ENCODE assay signal across 1 cellular context in the genomic region with DNA sequence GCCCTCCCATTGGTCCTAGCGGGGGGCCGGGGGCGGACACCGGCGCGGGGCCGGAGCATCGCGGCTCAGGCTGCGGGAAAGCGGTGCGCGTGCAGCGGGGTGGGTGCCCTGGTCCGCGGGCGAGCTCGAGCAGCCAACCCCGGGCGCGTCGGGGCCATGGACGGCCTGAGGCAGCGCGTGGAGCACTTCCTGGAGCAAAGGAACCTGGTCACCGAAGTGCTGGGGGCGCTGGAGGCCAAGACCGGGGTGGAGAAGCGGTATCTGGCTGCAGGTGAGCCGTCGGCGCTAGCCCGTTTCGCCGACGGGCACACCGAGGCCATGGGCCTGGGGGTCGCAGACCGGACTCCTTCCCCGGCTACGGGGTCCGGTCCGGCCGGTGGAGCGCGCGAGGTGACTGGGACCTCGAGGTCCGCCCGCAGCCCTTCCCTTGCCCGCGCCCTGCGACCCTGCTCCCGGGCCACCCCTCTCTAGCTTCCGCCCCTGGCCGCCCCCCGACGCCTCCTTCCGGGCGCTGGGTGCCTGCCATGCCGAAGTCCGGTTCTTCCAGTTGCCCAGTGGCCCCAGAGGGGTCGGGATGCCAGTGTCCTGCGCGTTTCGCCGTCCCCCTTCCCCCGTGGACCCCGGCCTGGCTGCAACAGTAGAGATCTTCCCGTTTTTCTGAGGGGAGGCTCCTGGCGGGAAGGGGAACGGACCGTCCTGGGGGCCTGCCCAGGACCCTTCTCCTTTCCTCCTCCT.
TF ChIP-seq lines count a peak whose summit lies in the region.

Gene REEP6 (plus strand): TSS at position 68 of the 735 bp plus-strand sequence. CDS start 89 bp downstream, at position 157.

TF ChIP-seq in K562, 482 proteins besides CTCF, POLR2A, EP300 and RAD21 (continued from another document and continues in another):
- TF ChIP-seq HDAC6 (IDR thresholded peaks at IDR 0.05; ENCODE audit: low read depth, low read length) = no peak
- TF ChIP-seq HMG20A (CRISPR knock-in tag; conservative IDR thresholded peaks at IDR 0.05) = no peak
- no peak for TF ChIP-seq SIX5 (IDR thresholded peaks at IDR 0.05; ENCODE audit: borderline replicate concordance in 1 of 2, insufficient read depth in 1 of 2, low read depth in 1 of 2, low read length in 2 of 2)
- no peak for TF ChIP-seq ZKSCAN8 (CRISPR knock-in tag; IDR thresholded peaks at IDR 0.05)
- TF ChIP-seq ETS2 (tag; IDR thresholded peaks at IDR 0.05; ENCODE audit: borderline replicate concordance, poor library complexity, severe bottlenecking) = no peak
- TF ChIP-seq ZNF561 (CRISPR knock-in tag; conservative IDR thresholded peaks at IDR 0.05) = no peak
- TF ChIP-seq FOXK1 (CRISPR knock-in tag; IDR thresholded peaks at IDR 0.05; ENCODE audit: borderline replicate concordance) = no peak
- no peak for TF ChIP-seq RBM34 (IDR thresholded peaks at IDR 0.05; ENCODE audit: borderline replicate concordance, insufficient read depth, low read length)
- TF ChIP-seq ZBTB7A (IDR thresholded peaks at IDR 0.05; ENCODE audit: borderline replicate concordance, control insufficient read depth, low read depth, low read length) = no peak; the same call in 1 of the 2 replicates
- TF ChIP-seq KAT7 (CRISPR knock-in tag; IDR thresholded peaks at IDR 0.05; ENCODE audit: borderline replicate concordance) = no peak
- TF ChIP-seq KDM5B (IDR thresholded peaks at IDR 0.05; ENCODE audit: insufficient replicate concordance, low read depth, low read length) = no peak
- no peak for TF ChIP-seq ZNF717 (CRISPR knock-in tag; IDR thresholded peaks at IDR 0.05)
- TF ChIP-seq ZNF165 (CRISPR knock-in tag; IDR thresholded peaks at IDR 0.05; ENCODE audit: borderline replicate concordance) = no peak
- TF ChIP-seq, protein P1, sequence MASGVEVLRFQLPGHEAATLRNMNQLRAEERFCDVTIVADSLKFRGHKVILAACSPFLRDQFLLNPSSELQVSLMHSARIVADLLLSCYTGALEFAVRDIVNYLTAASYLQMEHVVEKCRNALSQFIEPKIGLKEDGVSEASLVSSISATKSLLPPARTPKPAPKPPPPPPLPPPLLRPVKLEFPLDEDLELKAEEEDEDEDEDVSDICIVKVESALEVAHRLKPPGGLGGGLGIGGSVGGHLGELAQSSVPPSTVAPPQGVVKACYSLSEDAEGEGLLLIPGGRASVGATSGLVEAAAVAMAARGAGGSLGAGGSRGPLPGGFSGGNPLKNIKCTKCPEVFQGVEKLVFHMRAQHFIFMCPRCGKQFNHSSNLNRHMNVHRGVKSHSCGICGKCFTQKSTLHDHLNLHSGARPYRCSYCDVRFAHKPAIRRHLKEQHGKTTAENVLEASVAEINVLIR (CRISPR knock-in tag; IDR thresholded peaks at IDR 0.05) = no peak
- TF ChIP-seq, protein P2, sequence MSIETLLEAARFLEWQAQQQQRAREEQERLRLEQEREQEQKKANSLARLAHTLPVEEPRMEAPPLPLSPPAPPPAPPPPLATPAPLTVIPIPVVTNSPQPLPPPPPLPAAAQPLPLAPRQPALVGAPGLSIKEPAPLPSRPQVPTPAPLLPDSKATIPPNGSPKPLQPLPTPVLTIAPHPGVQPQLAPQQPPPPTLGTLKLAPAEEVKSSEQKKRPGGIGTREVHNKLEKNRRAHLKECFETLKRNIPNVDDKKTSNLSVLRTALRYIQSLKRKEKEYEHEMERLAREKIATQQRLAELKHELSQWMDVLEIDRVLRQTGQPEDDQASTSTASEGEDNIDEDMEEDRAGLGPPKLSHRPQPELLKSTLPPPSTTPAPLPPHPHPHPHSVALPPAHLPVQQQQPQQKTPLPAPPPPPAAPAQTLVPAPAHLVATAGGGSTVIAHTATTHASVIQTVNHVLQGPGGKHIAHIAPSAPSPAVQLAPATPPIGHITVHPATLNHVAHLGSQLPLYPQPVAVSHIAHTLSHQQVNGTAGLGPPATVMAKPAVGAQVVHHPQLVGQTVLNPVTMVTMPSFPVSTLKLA (conservative IDR thresholded peaks at IDR 0.05) = peak in 1 of 2 experiments; percentile 70; a peak in 2 of 4 replicates
- peak; percentile 36 for TF ChIP-seq SMAD1 (IDR thresholded peaks at IDR 0.05; ENCODE audit: low read depth, low read length, partially characterized antibody)
- TF ChIP-seq EGR1 (conservative IDR thresholded peaks at IDR 0.05) = no peak; the same call in none of the 2 replicates
- no peak for TF ChIP-seq BDP1 (IDR thresholded peaks at IDR 0.05; ENCODE audit: insufficient read depth, insufficient read length)
- no peak for TF ChIP-seq CCAR2 (IDR thresholded peaks at IDR 0.05; ENCODE audit: low read depth, low read length)
- no peak for TF ChIP-seq CEBPB (tag; IDR thresholded peaks at IDR 0.05)
- TF ChIP-seq RBBP5 (IDR thresholded peaks at IDR 0.05; ENCODE audit: borderline replicate concordance, insufficient read depth, low read length, poor library complexity, severe bottlenecking) = peak; percentile 60
- no peak for TF ChIP-seq NCOA2 (IDR thresholded peaks at IDR 0.05; ENCODE audit: partially characterized antibody in 2 of 2)
- TF ChIP-seq DACH1 (IDR thresholded peaks at IDR 0.05; ENCODE audit: partially characterized antibody) = no peak
- no peak for TF ChIP-seq SLC30A9 (CRISPR knock-in tag; IDR thresholded peaks at IDR 0.05)
- no peak for TF ChIP-seq ELK1 (CRISPR knock-in tag; IDR thresholded peaks at IDR 0.05)
- TF ChIP-seq ZC3H8 (IDR thresholded peaks at IDR 0.05) = no peak
- TF ChIP-seq MTA1 (IDR thresholded peaks at IDR 0.05; ENCODE audit: borderline replicate concordance) = no peak
- peak in 1 of 2 experiments; percentile 19; a peak in 2 of 4 replicates for TF ChIP-seq KDM1A (IDR thresholded peaks at IDR 0.05)
- no peak for TF ChIP-seq ZBTB9 (CRISPR knock-in tag; IDR thresholded peaks at IDR 0.05)
- TF ChIP-seq GABPA (tag; conservative IDR thresholded peaks at IDR 0.05; ENCODE audit: low read depth) = peak; percentile 45
- TF ChIP-seq WHSC1 (IDR thresholded peaks at IDR 0.05; ENCODE audit: low read length) = no peak
- no peak for TF ChIP-seq PHTF2 (CRISPR knock-in tag; IDR thresholded peaks at IDR 0.05)
- TF ChIP-seq, protein P3, sequence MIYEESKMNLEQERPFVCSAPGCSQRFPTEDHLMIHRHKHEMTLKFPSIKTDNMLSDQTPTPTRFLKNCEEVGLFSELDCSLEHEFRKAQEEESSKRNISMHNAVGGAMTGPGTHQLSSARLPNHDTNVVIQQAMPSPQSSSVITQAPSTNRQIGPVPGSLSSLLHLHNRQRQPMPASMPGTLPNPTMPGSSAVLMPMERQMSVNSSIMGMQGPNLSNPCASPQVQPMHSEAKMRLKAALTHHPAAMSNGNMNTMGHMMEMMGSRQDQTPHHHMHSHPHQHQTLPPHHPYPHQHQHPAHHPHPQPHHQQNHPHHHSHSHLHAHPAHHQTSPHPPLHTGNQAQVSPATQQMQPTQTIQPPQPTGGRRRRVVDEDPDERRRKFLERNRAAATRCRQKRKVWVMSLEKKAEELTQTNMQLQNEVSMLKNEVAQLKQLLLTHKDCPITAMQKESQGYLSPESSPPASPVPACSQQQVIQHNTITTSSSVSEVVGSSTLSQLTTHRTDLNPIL (CRISPR knock-in tag; IDR thresholded peaks at IDR 0.05) = no peak
- 0 out of 2 replicates have a peak, but pooled peaks have one; percentile 42 for TF ChIP-seq TCF7 (IDR thresholded peaks at IDR 0.05; ENCODE audit: borderline replicate concordance)
- TF ChIP-seq, protein P4, sequence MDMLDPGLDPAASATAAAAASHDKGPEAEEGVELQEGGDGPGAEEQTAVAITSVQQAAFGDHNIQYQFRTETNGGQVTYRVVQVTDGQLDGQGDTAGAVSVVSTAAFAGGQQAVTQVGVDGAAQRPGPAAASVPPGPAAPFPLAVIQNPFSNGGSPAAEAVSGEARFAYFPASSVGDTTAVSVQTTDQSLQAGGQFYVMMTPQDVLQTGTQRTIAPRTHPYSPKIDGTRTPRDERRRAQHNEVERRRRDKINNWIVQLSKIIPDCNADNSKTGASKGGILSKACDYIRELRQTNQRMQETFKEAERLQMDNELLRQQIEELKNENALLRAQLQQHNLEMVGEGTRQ (CRISPR knock-in tag; IDR thresholded peaks at IDR 0.05) = no peak
- no peak for TF ChIP-seq SMC3 (conservative IDR thresholded peaks at IDR 0.05; ENCODE audit: insufficient read depth, low read depth, low read length)
- no peak for TF ChIP-seq SNAPC5 (CRISPR knock-in tag; IDR thresholded peaks at IDR 0.05)
- TF ChIP-seq SETDB1 (IDR thresholded peaks at IDR 0.05; ENCODE audit: low read length) = no peak
- no peak for TF ChIP-seq ZNF79 (CRISPR knock-in tag; IDR thresholded peaks at IDR 0.05; ENCODE audit: low read depth)
- TF ChIP-seq ZNF324 (CRISPR knock-in tag; IDR thresholded peaks at IDR 0.05) = no peak
- no peak for TF ChIP-seq EHMT2 (IDR thresholded peaks at IDR 0.05)
- TF ChIP-seq FOSL1 (tag; conservative IDR thresholded peaks at IDR 0.05) = no peak
- no peak for TF ChIP-seq POLR2AphosphoS2 (IDR thresholded peaks at IDR 0.05; ENCODE audit: low read length)
- no peak for TF ChIP-seq COPS2 (conservative IDR thresholded peaks at IDR 0.05)
- no peak for TF ChIP-seq IFI16 (CRISPR knock-in tag; IDR thresholded peaks at IDR 0.05)
- TF ChIP-seq ZNF584 (CRISPR knock-in tag; IDR thresholded peaks at IDR 0.05; ENCODE audit: low read depth) = no peak
- peak; percentile 75 for TF ChIP-seq MYC (IDR thresholded peaks at IDR 0.05; ENCODE audit: low read depth, low read length)
- no peak; the same call in 1 of the 2 replicates for TF ChIP-seq MYC (CRISPR knock-in tag; IDR thresholded peaks at IDR 0.05; ENCODE audit: borderline replicate concordance, low read depth)
- TF ChIP-seq FOXA3 (CRISPR knock-in tag; conservative IDR thresholded peaks at IDR 0.05 in 1 of 2, IDR thresholded peaks at IDR 0.05 in 1 of 2) = no peak
- TF ChIP-seq SP2 (IDR thresholded peaks at IDR 0.05; ENCODE audit: extremely low read depth, low read depth, low read length, poor library complexity, severe bottlenecking) = no peak
- TF ChIP-seq ZNF217 (CRISPR knock-in tag; IDR thresholded peaks at IDR 0.05) = no peak
- TF ChIP-seq, protein P5, sequence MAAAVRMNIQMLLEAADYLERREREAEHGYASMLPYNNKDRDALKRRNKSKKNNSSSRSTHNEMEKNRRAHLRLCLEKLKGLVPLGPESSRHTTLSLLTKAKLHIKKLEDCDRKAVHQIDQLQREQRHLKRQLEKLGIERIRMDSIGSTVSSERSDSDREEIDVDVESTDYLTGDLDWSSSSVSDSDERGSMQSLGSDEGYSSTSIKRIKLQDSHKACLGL (CRISPR knock-in tag; IDR thresholded peaks at IDR 0.05; ENCODE audit: borderline replicate concordance, poor library complexity, severe bottlenecking) = no peak
- no peak for TF ChIP-seq XRCC4 (IDR thresholded peaks at IDR 0.05; ENCODE audit: extremely low read depth, insufficient read depth, insufficient read length)
- no peak for TF ChIP-seq SFPQ (IDR thresholded peaks at IDR 0.05; ENCODE audit: low read depth, low read length)
- TF ChIP-seq PURB (CRISPR knock-in tag; IDR thresholded peaks at IDR 0.05; ENCODE audit: low read depth) = no peak
- TF ChIP-seq ZNF785 (CRISPR knock-in tag; IDR thresholded peaks at IDR 0.05) = no peak
- no peak for TF ChIP-seq CEBPG (CRISPR knock-in tag; IDR thresholded peaks at IDR 0.05)
- no peak for TF ChIP-seq CEBPG (tag; conservative IDR thresholded peaks at IDR 0.05 in 1 of 2, IDR thresholded peaks at IDR 0.05 in 1 of 2)
- TF ChIP-seq CBX5 (IDR thresholded peaks at IDR 0.05; ENCODE audit: borderline replicate concordance, low read depth) = no peak
- peak; percentile 45 for TF ChIP-seq BHLHE40 (IDR thresholded peaks at IDR 0.05; ENCODE audit: low read length)
- TF ChIP-seq GATA2 (CRISPR knock-in tag; IDR thresholded peaks at IDR 0.05) = no peak
- TF ChIP-seq KHSRP (IDR thresholded peaks at IDR 0.05) = no peak
- no peak for TF ChIP-seq HCFC1 (IDR thresholded peaks at IDR 0.05; ENCODE audit: low read depth, low read length)
- no peak for TF ChIP-seq TARDBP (IDR thresholded peaks at IDR 0.05)
- no peak for TF ChIP-seq SAFB2 (IDR thresholded peaks at IDR 0.05; ENCODE audit: borderline replicate concordance, low read depth, low read length, severe bottlenecking)
